11 cellular contexts compared by ENCODE assay signal in the genomic region with DNA sequence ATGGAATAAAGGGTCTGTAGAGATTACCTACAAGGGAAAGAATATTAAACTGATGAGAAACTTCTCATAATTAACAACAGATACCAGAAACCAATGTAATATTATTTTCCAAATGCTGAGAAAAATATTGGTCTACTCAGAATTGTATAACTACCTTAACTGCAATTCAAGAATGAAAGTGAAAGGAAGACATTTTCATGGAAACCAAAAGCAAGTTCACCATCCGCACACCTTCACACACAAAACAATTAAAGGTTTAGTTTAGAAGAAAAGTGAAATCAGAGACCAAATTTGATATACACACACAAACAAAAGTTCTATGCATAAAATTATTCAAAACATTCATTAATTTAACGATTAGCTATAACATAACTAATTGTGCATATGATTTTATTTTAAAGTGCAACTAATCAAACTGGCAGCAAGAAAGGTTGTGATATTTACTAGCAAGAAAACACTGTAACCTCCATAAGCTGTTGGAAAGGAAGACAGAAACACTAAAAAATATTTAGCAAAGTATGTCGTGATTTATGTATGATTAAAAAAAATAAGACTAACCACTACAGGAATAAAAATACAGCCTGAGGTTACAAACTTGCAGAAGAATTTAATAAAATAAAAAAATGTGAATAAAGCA.
DNase-seq lines count a peak whose midpoint lies in the region; ATAC-seq lines count a peak whose summit lies in the region.
"Had no signal": no experiment of that assay in that cellular context is flagged by ENCODE, and none has a peak within 500 bp of the region (broad histone marks: within the 10 kb centered on the region; RNA-seq: fewer than 3 reads in every experiment).

No MANE protein-coding gene starts in this region.

- CTCF ChIA-PET in T-cell (lab: Charles Lee) = no interaction called here

- in situ Hi-C loops in GM23248 (cut with MboI) = no loop called here

- H3K4me1 ChIP-seq in ACC112 (ENCODE audit: control insufficient read depth, insufficient read depth, low read length, unreplicated experiment) (no peaks in the 10 kb centered on the region), GM23248 (ENCODE audit: insufficient read depth) (no peaks in the 10 kb centered on the region)

- peaks cover 8 to 16% (median 13%) of the 10 kb centered on the region in 3 donors for H3K4me1 Mint-ChIP-seq in T-cell

- H3K4me3 ChIP-seq in ACC112 (ENCODE audit: low read depth, low read length) (peak overlapping the region; percentile 65), GM23248 (no peak overlapping the region)

- H3K9me3 Mint-ChIP-seq in T-cell = no peaks in the 10 kb centered on the region

- H3K27ac Mint-ChIP-seq in T-cell = peak overlapping the region in 1 of 2 donors; percentile 31

- H2AFZ ChIP-seq in ACC112 (ENCODE audit: low read length, unreplicated experiment) (no peak overlapping the region), GM23248 (no peak overlapping the region)

- H3K27ac ChIP-seq in ACC112 (ENCODE audit: low read depth, low read length) = no peak overlapping the region
- no peak overlapping the region for H3K27ac ChIP-seq in GM23248

- no peaks in the 10 kb centered on the region for H3K9me3 ChIP-seq in GM23248 (ENCODE audit: low read depth)

- POLR2A ChIA-PET in T-cell (lab: Charles Lee) = no interaction called here

- no peaks in the 10 kb centered on the region for H3K27me3 Mint-ChIP-seq in T-cell

- 32 to 36% methylated on average over 3 of the region's 3 CpGs for WGBS in GM23248 (ENCODE audit: low coverage in 1 of 2, low lambda C conversion rate in 2 of 2, missing lambda C conversion rate in 2 of 2), 2 experiments

- H3K36me3 ChIP-seq in ACC112 (ENCODE audit: insufficient read depth, low read length) (no peaks in the 10 kb centered on the region), GM23248 (ENCODE audit: low read depth) (no peaks in the 10 kb centered on the region)

- H3K27me3 ChIP-seq in ACC112 (ENCODE audit: insufficient read depth, low read length) (no peaks in the 10 kb centered on the region), GM23248 (replicated peaks; ENCODE audit: insufficient read depth) (no peaks in the 10 kb centered on the region)

- H4K20me1 ChIP-seq in GM23248 (ENCODE audit: insufficient read depth) = no peaks in the 10 kb centered on the region

- DNase-seq in T-cell (no peak), GM23248 (no peak), RKO (ENCODE audit: low spot score) (no peak), hippocampal formation (lab: John Stamatoyannopoulos, UW) (no peak)
- DNase-seq: Calu3, NCI-H1694, Right ventricle myocardium superior had no signal

- ATAC-seq in GM18502 (IDR thresholded peaks at IDR 0.05; ENCODE audit: poor library complexity, unreplicated experiment) (peak; percentile 71), HG02610 (IDR thresholded peaks at IDR 0.05; ENCODE audit: unreplicated experiment) (peak; percentile 78), T-cell (replicated peaks in 1 of 4) (no peak), HG03139 (IDR thresholded peaks at IDR 0.05; ENCODE audit: unreplicated experiment) (no peak)

- H3K79me2 ChIP-seq in ACC112 (ENCODE audit: control insufficient read depth, insufficient read depth, low read length, unreplicated experiment) = no peaks in the 10 kb centered on the region
- H3K79me2 ChIP-seq in GM23248 (ENCODE audit: insufficient read depth) = no peaks in the 10 kb centered on the region

- H3K36me3 Mint-ChIP-seq in T-cell = no peaks in the 10 kb centered on the region

- H3K4me3 Mint-ChIP-seq in T-cell = peak overlapping the region; percentile 39 to 65 (median 58)

- no peaks in the 10 kb centered on the region for H3K9me2 ChIP-seq in GM23248 (ENCODE audit: insufficient read depth)

- no peak overlapping the region for H3K4me2 ChIP-seq in GM23248 (ENCODE audit: unreplicated experiment)

- no peak overlapping the region for H3K9ac ChIP-seq in GM23248

- H3F3A ChIP-seq in GM23248 (ENCODE audit: insufficient read depth) = no peaks in the 10 kb centered on the region

Comparison
In these comparisons a context has a peak if more than half of its experiments do, and no peak if none do; other contexts are left out.
1. ATAC-seq: peak in GM18502 (single experiment) and HG02610 (single experiment); none in T-cell (0 of 4) and HG03139 (single experiment).